In the genomic region with DNA sequence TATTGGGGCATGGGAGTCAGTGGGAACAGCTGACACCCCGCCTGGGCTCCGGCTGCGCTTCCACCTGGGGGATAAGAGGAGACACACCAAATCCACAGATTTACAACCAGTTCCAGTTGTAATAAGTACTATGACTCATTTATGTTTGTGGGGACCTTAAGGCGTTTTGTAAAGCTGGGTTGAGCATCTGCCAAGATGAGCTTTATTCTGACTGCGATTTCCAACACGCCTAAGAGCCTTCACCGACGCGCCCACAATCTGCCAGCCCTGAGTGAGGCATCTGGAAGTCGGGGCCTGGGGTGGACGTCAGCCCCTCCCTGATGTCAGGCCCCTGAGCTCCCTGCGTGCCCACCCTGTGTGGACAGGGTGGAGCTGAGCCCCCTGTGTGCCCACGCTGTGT, we compare ENCODE assay signal across 1 cellular context.
TF ChIP-seq lines count a peak whose summit lies in the region.

No MANE protein-coding gene starts in this region.

TF ChIP-seq in IMR-90, 13 proteins besides CTCF, POLR2A, EP300 and RAD21:
- TF ChIP-seq CHD1 (IDR thresholded peaks at IDR 0.05; ENCODE audit: low read depth, low read length), result no peak
